27 cellular contexts compared by ENCODE assay signal in the genomic region with DNA sequence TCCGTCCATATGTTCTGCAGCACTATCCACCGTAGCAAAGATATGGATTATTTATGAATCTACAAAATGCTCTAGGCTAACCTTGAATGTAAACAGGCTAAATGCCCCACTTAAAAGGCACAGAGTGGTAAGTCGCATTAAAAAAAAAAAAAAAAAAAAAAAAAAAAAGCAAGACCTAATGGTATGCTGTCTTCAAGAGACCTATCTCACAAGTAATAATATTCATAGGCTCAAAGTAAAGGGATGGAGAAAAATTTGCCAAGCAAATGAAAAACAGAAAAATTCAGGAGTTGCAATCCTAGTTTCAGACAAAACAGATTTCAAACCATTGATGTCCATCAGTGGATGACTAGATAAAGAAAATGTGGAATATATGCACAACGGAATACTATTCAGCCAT.
"Had no signal": no experiment of that assay in that cellular context is flagged by ENCODE, and none has a peak within 500 bp of the region (broad histone marks: within the 10 kb centered on the region; RNA-seq: fewer than 3 reads in every experiment).

No MANE protein-coding gene starts in this region.

- H3K36me3 ChIP-seq: stomach, suprapubic skin, thoracic aorta, thyroid gland, tibial artery, tibial nerve, transverse colon, upper lobe of left lung, upper lobe of right lung, uterus, vagina had no signal

- ATAC-seq: stimulated activated effector memory CD8-positive, alpha-beta T cell treated with anti-CD3 and anti-CD28 coated beads, Interleukin-12 subunit alpha, Interleukin-12 subunit beta, amount 100 ng/mL, for 72 hours; stimulated activated memory B cell treated with anti-CD40 and anti-IgM and Interleukin-4, amounts not matched to agents 10 μg/mL and 1 μg/mL and 100 μg/mL, for 72 hours; stimulated activated naive B cell treated with anti-CD40 and anti-IgM and Interleukin-4, amounts not matched to agents 10 μg/mL and 1 μg/mL and 100 μg/mL, for 72 hours; stimulated activated naive CD8-positive, alpha-beta T cell treated with anti-CD3 and anti-CD28 coated beads, Interleukin-15, amount 100 ng/mL, for 72 hours; stimulated activated naive CD8-positive, alpha-beta T cell treated with anti-CD3 and anti-CD28 coated beads, Interleukin-15, Interleukin-2, amounts not matched to agents 100 U/mL and 50 U/mL, for 24 hours; upper lobe of right lung had no signal

- H3K4me3 ChIP-seq: stomach, suprapubic skin, testis, thoracic aorta, thyroid gland, tibial artery, tibial nerve, transverse colon, upper lobe of left lung, upper lobe of right lung, uterus, vagina had no signal

- DNase-seq: stimulated activated CD4-positive, alpha-beta T cell treated with anti-CD3 and anti-CD28 coated beads, Interleukin-2, amount 100 ng/mL, for 48 hours; stimulated activated CD4-positive, alpha-beta T cell treated with anti-CD3 and anti-CD28 coated beads, Interleukin-4, amount 100 ng/mL, for 1 hour; stimulated activated CD4-positive, alpha-beta T cell treated with anti-CD3 and anti-CD28 coated beads, Interleukin-4, amount 100 ng/mL, for 24 hours; stimulated activated CD4-positive, alpha-beta T cell treated with anti-CD3 and anti-CD28 coated beads, Interleukin-4, amount 100 ng/mL, for 4 hours; stimulated activated CD8-positive, alpha-beta memory T cell treated with anti-CD3 and anti-CD28 coated beads, Interleukin-4, amount 100 ng/mL, for 48 hours; stimulated activated naive B cell treated with anti-CD40 and anti-IgM and Interleukin-4, amounts not matched to agents 10 μg/mL and 1 μg/mL and 100 μg/mL, for 72 hours; stimulated activated naive CD4-positive, alpha-beta T cell; stimulated activated naive CD4-positive, alpha-beta T cell treated with Interleukin-2 at 50 U/mL for 16 hours; stimulated activated naive CD8-positive, alpha-beta T cell treated with anti-CD3 and anti-CD28 coated beads, Interleukin-15, amount 100 ng/mL, for 72 hours; stimulated activated naive CD8-positive, alpha-beta T cell treated with anti-CD3 and anti-CD28 coated beads, Interleukin-15, Interleukin-2, amounts not matched to agents 100 U/mL and 50 U/mL, for 24 hours; stomach; substantia nigra; testis; thyroid gland; tibial artery; transverse colon; trophoblast cell; upper lobe of left lung; upper lobe of right lung; uterus had no signal

- FAIRE-seq: urothelium cell line had no signal

- H3K4me1 ChIP-seq: stomach, suprapubic skin, testis, thyroid gland, tibial artery, tibial nerve, transverse colon, upper lobe of left lung, upper lobe of right lung, uterus, vagina had no signal

- H3K27ac ChIP-seq: stomach, suprapubic skin, testis, thoracic aorta, thyroid gland, tibial artery, tibial nerve, transverse colon, upper lobe of left lung, upper lobe of right lung, uterus, vagina had no signal

- H3K27me3 ChIP-seq: stomach, suprapubic skin, testis, thyroid gland, tibial artery, tibial nerve, transverse colon, upper lobe of left lung, upper lobe of right lung, uterus, vagina had no signal

- H3K9me3 ChIP-seq: testis, thyroid gland, upper lobe of right lung, uterus, vagina had no signal
